ENCODE assay signal across 18 cellular contexts in genomic region chr2:6730821-6731220, GRCh38.
DNase-seq lines count a peak whose midpoint lies in the region; ATAC-seq and TF ChIP-seq lines count a peak whose summit lies in the region.
"Had no signal": no experiment of that assay in that cellular context is flagged by ENCODE, and none has a peak within 500 bp of the region (broad histone marks: within the 10 kb centered on the region; RNA-seq: fewer than 3 reads in every experiment).

No MANE protein-coding gene starts in this region.

- peak overlapping the region; percentile 32 for H3K27ac Mint-ChIP-seq in neural crest cell (ENCODE audit: unreplicated experiment)
- H3K27ac Mint-ChIP-seq: CD14-positive monocyte; CD4-positive, alpha-beta memory T cell; H9; IgD-negative memory B cell had no signal

- no peaks in the 10 kb centered on the region for H3K36me3 Mint-ChIP-seq in neural crest cell (ENCODE audit: low read depth)
- H3K36me3 Mint-ChIP-seq: CD14-positive monocyte; CD4-positive, alpha-beta memory T cell; IgD-negative memory B cell had no signal

- H3K27me3 Mint-ChIP-seq in neural crest cell (ENCODE audit: low read depth), result no peaks in the 10 kb centered on the region

- peak; percentile 14 for DNase-seq in NCI-H2227 (lab: John Stamatoyannopoulos, UW; ENCODE audit: unreplicated experiment)
- no peak for DNase-seq in NCI-H2227 treated with DMSO at 0.1 percent for 48 hours (lab: John Stamatoyannopoulos, UW)
- DNase-seq in neural crest cell (ENCODE audit: low read depth, low spot score), result no peak
- peak; percentile 46 for DNase-seq in retina
- DNase-seq: AML-193; Calu3; CD4-positive, alpha-beta memory T cell; DMS79 treated with DMSO at 0.1 percent for 48 hours; GF-D8; H9; KBM-7 had no signal

- H3K9me3 Mint-ChIP-seq in neural crest cell, result peaks cover 10% of the 10 kb centered on the region

- peak overlapping the region; percentile 5 for H3K4me3 Mint-ChIP-seq in neural crest cell
- H3K4me3 Mint-ChIP-seq: CD14-positive monocyte; CD4-positive, alpha-beta memory T cell; H9; IgD-negative memory B cell had no signal

- no peak for TF ChIP-seq CTCF in neural crest cell (conservative IDR thresholded peaks at IDR 0.05)

- H3K4me1 Mint-ChIP-seq in neural crest cell, result peaks cover 26% of the 10 kb centered on the region
- H3K4me1 Mint-ChIP-seq: CD14-positive monocyte; CD4-positive, alpha-beta memory T cell; H9; IgD-negative memory B cell had no signal

- ATAC-seq in HG03045 (IDR thresholded peaks at IDR 0.05; ENCODE audit: unreplicated experiment) (no peak), HG03521 (IDR thresholded peaks at IDR 0.05; ENCODE audit: unreplicated experiment) (no peak), GM18858 (IDR thresholded peaks at IDR 0.05; ENCODE audit: unreplicated experiment) (no peak)
- ATAC-seq: A549, HepG2 had no signal

Comparison
In these comparisons a context has a peak if more than half of its experiments do, and no peak if none do; other contexts are left out.
1. DNase-seq: peak in NCI-H2227 (single experiment) and retina (single experiment); none in NCI-H2227 treated with DMSO at 0.1 percent for 48 hours (single experiment) and neural crest cell (single experiment).